In genomic region chr20:20709858-20710257, GRCh38 we compare ENCODE assay signal across 2 cellular contexts.
TF ChIP-seq lines count a peak whose summit lies in the region.

No MANE protein-coding gene starts in this region.

TF ChIP-seq in endothelial cell of umbilical vein, 7 proteins besides CTCF, POLR2A, EP300 and RAD21:
- TF ChIP-seq EZH2 (IDR thresholded peaks at IDR 0.05; ENCODE audit: borderline replicate concordance, low read depth, low read length, severe bottlenecking), result no peak

TF ChIP-seq in neural cell, 6 proteins besides CTCF, POLR2A, EP300 and RAD21:
- TF ChIP-seq REST (IDR thresholded peaks at IDR 0.05; ENCODE audit: borderline replicate concordance), result no peak
- TF ChIP-seq POLR2AphosphoS5 (IDR thresholded peaks at IDR 0.05), result no peak
- no peak for TF ChIP-seq MXI1 (conservative IDR thresholded peaks at IDR 0.05; ENCODE audit: poor library complexity, severe bottlenecking)
- TF ChIP-seq SMC3 (conservative IDR thresholded peaks at IDR 0.05; ENCODE audit: poor library complexity), result no peak
- TF ChIP-seq TAF1 (IDR thresholded peaks at IDR 0.05; ENCODE audit: low read depth), result no peak
- no peak for TF ChIP-seq EZH2 (IDR thresholded peaks at IDR 0.05; ENCODE audit: borderline replicate concordance, insufficient read depth, low read length, poor library complexity, severe bottlenecking)
